In the genomic region with DNA sequence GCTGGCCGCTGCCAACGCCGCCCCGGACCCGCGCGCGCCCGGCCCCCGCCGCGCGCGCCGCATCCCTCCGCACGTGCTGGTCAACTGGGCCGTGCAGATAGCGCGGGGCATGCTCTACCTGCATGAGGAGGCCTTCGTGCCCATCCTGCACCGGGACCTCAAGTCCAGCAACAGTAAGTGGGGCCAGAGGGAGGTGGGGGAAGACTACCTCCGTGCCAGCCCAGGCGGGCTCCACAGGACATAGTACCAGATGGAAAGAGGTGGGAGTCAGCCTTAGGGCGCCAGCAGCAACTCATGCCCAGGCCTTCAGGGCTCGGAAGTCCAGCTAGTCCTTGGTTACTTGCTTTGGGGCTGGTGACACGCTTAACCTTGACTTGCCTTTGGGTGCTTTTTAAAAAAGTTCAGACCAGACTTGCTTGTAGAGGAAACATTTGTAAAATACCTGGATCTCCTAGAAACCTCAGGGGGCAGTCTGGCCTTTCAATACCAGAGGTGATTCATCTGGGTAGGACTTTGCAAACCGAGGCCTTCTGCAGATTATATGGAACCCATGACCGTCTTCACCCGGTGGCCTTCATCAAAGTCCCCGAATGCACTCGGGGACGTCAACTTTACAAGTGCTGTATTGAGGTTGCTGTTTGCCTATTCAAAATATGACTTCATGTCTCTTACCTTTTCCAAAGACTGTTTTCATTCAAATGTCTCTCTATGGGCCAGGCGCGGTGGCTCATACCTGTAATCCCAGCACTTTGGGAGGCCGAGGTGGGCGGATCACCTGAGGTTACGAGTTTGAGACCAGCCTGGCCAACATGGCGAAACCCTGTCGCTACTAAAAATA, we compare ENCODE assay signal across 8 cellular contexts. TPM values are rescaled to one million over a fixed set of nuclear protein-coding genes. Genes with fewer than 3 reads are reported as not detected.
DNase-seq lines count a peak whose midpoint lies in the region; ATAC-seq, FAIRE-seq and TF ChIP-seq lines count a peak whose summit lies in the region.

No MANE protein-coding gene starts in this region.

- H4K20me1 ChIP-seq in H1 (replicated peaks in 1 of 2; ENCODE audit: control insufficient read depth in 1 of 2, insufficient read depth in 2 of 2, low read length in 2 of 2) (peaks cover 7 to 9% of the 10 kb centered on the region in 2 experiments), neural progenitor cell (ENCODE audit: low read depth) (peaks cover 16% of the 10 kb centered on the region)

- H3K4me2 ChIP-seq in H1 (ENCODE audit: insufficient read depth in 1 of 2, low read depth in 2 of 2, low read length in 2 of 2) = peak overlapping the region; percentile 95 to 98
- peak overlapping the region; percentile 96 for H3K4me2 ChIP-seq in neural progenitor cell

- H3K27me3 ChIP-seq in Panc1 (ENCODE audit: control insufficient read depth, insufficient read depth, low read length) (peaks cover 5% of the 10 kb centered on the region), H1 (replicated peaks in 1 of 4; ENCODE audit: control insufficient read depth in 3 of 4, extremely low read depth in 1 of 4, insufficient read depth in 3 of 4, low read length in 3 of 4) (peaks cover 0 to 12% (median 7%) of the 10 kb centered on the region in 4 experiments; a peak in 5 of 7 replicates), neural progenitor cell (peaks cover 57% of the 10 kb centered on the region)

- CTCF ChIA-PET in Panc1 (lab: Charles Lee) = no interaction called here
- CTCF ChIA-PET in H1 (lab: Charles Lee; ENCODE audit: partially characterized antibody) = interaction anchor here (0.8 to 1.1 kb wide), 3 partner anchors 8 to 36 kb away, joined by 3 to 6 read pairs (median 3); no protein-coding TSS in a partner anchor

- peak; percentile 22 for DNase-seq in NCI-H2171 treated with DMSO at 0.1 percent for 48 hours (lab: John Stamatoyannopoulos, UW)
- no peak for DNase-seq in NCI-H2171 (lab: John Stamatoyannopoulos, UW)
- DNase-seq in Panc1 (ENCODE audit: low read depth, low spot score) = no peak
- no peak for DNase-seq in H1 (ENCODE audit: low read depth in 1 of 2, low spot score in 2 of 2)
- DNase-seq in neural progenitor cell (ENCODE audit: low spot score) = no peak
- no peak for DNase-seq in SKM-1 (lab: John Stamatoyannopoulos, UW; ENCODE audit: unreplicated experiment)
- DNase-seq in stimulated activated CD4-positive, alpha-beta T cell treated with anti-CD3 and anti-CD28 coated beads, Interleukin-2, amount 100 ng/mL, for 24 hours = no peak

- peak overlapping the region; percentile 83 for H3K4me3 Mint-ChIP-seq in neural progenitor cell

- FAIRE-seq in H1 (lab: Jason Lieb, UNC) = peak; percentile 32

- H3K4me1 Mint-ChIP-seq in neural progenitor cell = peaks cover 8% of the 10 kb centered on the region

- BruUV-seq in Panc1 (replicated peaks; lab: Mats Ljungman, UMichigan) = no TSS peak

- H3K9ac ChIP-seq in H1 (replicated peaks in 1 of 4; ENCODE audit: extremely low read depth in 1 of 4, low read depth in 3 of 4, low read length in 3 of 4) (peak overlapping the region; percentile 63 to 85 (median 76)), neural progenitor cell (no peak overlapping the region)

- H3K79me2 ChIP-seq in H1 (ENCODE audit: control insufficient read depth in 1 of 2, insufficient read depth in 2 of 2, low read length in 2 of 2) (peaks cover 0 to 46% of the 10 kb centered on the region in 2 experiments; a peak in 2 of 4 replicates), neural progenitor cell (ENCODE audit: low read depth) (no peaks in the 10 kb centered on the region)

- 0 out of 2 replicates have a peak overlapping the region, but pooled peaks have one; percentile 16 for H2BK5ac ChIP-seq in H1 (ENCODE audit: low read depth, low read length)

- H3K27ac Mint-ChIP-seq in neural progenitor cell = no peak overlapping the region

- H3K14ac ChIP-seq in H1 (ENCODE audit: insufficient read length) = no peak overlapping the region

- POLR2A ChIA-PET in Panc1 (lab: Charles Lee) = no interaction called here
- POLR2A ChIA-PET in H1 (lab: Charles Lee; ENCODE audit: partially characterized antibody) = interaction anchor here (0.6 to 1.3 kb wide), 6 partner anchors 10 to 148 kb away, joined by 3 to 6 read pairs (median 3); a partner anchor contains a TSS

- no peak overlapping the region for H4K91ac ChIP-seq in H1 (replicated peaks; ENCODE audit: insufficient read length, low read length)

- H3K27me3 Mint-ChIP-seq in neural progenitor cell (ENCODE audit: insufficient read depth, low read depth) = peaks cover 25% of the 10 kb centered on the region

- H3K4me1 ChIP-seq in Panc1 (ENCODE audit: control insufficient read depth, insufficient read depth, low read length) (peaks cover 3% of the 10 kb centered on the region), H1 (replicated peaks in 1 of 4; ENCODE audit: control insufficient read depth in 3 of 4, insufficient read depth in 4 of 4, low read length in 3 of 4) (peaks cover 5 to 16% (median 6%) of the 10 kb centered on the region in 4 experiments; a peak in 6 of 7 replicates), neural progenitor cell (peaks cover 8% of the 10 kb centered on the region)

- 0 out of 2 replicates have a peak overlapping the region, but pooled peaks have one; percentile 42 for H2AFZ ChIP-seq in H1 (ENCODE audit: low read length)
- H2AFZ ChIP-seq in neural progenitor cell (replicated peaks) = peak overlapping the region; percentile 94

- TF ChIP-seq POLR2A in H1 (IDR thresholded peaks at IDR 0.05; ENCODE audit: control extremely low read depth in 1 of 2, low read depth in 2 of 2, low read length in 2 of 2) = peak in 1 of 2 experiments; percentile 37; a peak in 2 of 3 replicates

- no peak for TF ChIP-seq CTCF in Panc1 (IDR thresholded peaks at IDR 0.05)
- TF ChIP-seq CTCF in H1 (IDR thresholded peaks at IDR 0.05; ENCODE audit: control extremely low read depth in 1 of 3, insufficient read depth in 1 of 3, low read depth in 1 of 3, low read length in 3 of 3) = no peak
- no peak for TF ChIP-seq CTCF in neural progenitor cell (IDR thresholded peaks at IDR 0.05)

- peaks cover 22% of the 10 kb centered on the region for H3F3A ChIP-seq in neural progenitor cell (ENCODE audit: low read depth)

- H3K4me3 ChIP-seq in Panc1 (ENCODE audit: low read depth in 2 of 2, low read length in 2 of 2) = peak overlapping the region; percentile 48 to 55
- H3K4me3 ChIP-seq in H1 (ENCODE audit: extremely low read depth in 1 of 4, insufficient read depth in 2 of 4, low read depth in 3 of 4, low read length in 4 of 4) = peak overlapping the region; percentile 62 to 69 (median 66)
- H3K4me3 ChIP-seq in neural progenitor cell = peak overlapping the region; percentile 77

- H3K4ac ChIP-seq in H1 (replicated peaks; ENCODE audit: insufficient read length, low read depth, low read length) = no peak overlapping the region

- H4K8ac ChIP-seq in H1 (ENCODE audit: extremely low read depth, insufficient read depth, low read length) = no peak overlapping the region

- TF ChIP-seq RAD21 in H1 (IDR thresholded peaks at IDR 0.05 in 1 of 2, conservative IDR thresholded peaks at IDR 0.05 in 1 of 2; ENCODE audit: low read depth in 2 of 2, low read length in 2 of 2) = no peak

- TF ChIP-seq EP300 in H1 (IDR thresholded peaks at IDR 0.05; ENCODE audit: borderline replicate concordance in 1 of 2, low read depth in 2 of 2, low read length in 2 of 2) = no peak

- H2AK5ac ChIP-seq in H1 (ENCODE audit: low read depth, low read length) = no peak overlapping the region

- H3K9me3 ChIP-seq in Panc1 (ENCODE audit: control insufficient read depth, insufficient read depth, low read depth, low read length) (no peaks in the 10 kb centered on the region), H1 (ENCODE audit: insufficient read depth in 2 of 2, low read depth in 1 of 2, low read length in 1 of 2) (no peaks in the 10 kb centered on the region), neural progenitor cell (ENCODE audit: low read depth) (no peaks in the 10 kb centered on the region)

- no peak overlapping the region for H2BK12ac ChIP-seq in H1 (ENCODE audit: low read depth, low read length)

- H3K36me3 ChIP-seq in Panc1 (ENCODE audit: control insufficient read depth, insufficient read depth, low read length) (peaks cover 4% of the 10 kb centered on the region; the same call in 1 of the 2 replicates), H1 (ENCODE audit: control insufficient read depth in 2 of 4, insufficient read depth in 4 of 4, low read length in 3 of 4) (no peaks in the 10 kb centered on the region), neural progenitor cell (no peaks in the 10 kb centered on the region)

- H3K27ac ChIP-seq in Panc1 (ENCODE audit: low read length) (no peak overlapping the region), H1 (ENCODE audit: low read depth, low read length) (no peak overlapping the region), neural progenitor cell (no peak overlapping the region)

- no peak overlapping the region for H2BK20ac ChIP-seq in H1 (ENCODE audit: low read length)

- no peaks in the 10 kb centered on the region for H3K36me3 Mint-ChIP-seq in neural progenitor cell

- H3K23ac ChIP-seq in H1 (ENCODE audit: insufficient read length) = no peak overlapping the region

- peaks cover 4% of the 10 kb centered on the region for H3K9me3 Mint-ChIP-seq in neural progenitor cell

- no peak; the same call in none of the 2 replicates for ATAC-seq in Panc1
- no peak for ATAC-seq in HG02571 (IDR thresholded peaks at IDR 0.05; ENCODE audit: unreplicated experiment)

- intact Hi-C loops in Panc1 (cut with micrococcal nuclease; ENCODE audit: unreplicated experiment) = no loop called here

- no peak overlapping the region for H2BK15ac ChIP-seq in H1 (ENCODE audit: low read length)

- no peak overlapping the region for H2BK120ac ChIP-seq in H1 (replicated peaks; ENCODE audit: low read depth, low read length)

- peaks cover 8% of the 10 kb centered on the region; the same call in 1 of the 2 replicates for H3K79me1 ChIP-seq in H1 (ENCODE audit: low read depth, low read length)

- peaks cover 15% of the 10 kb centered on the region for H3K23me2 ChIP-seq in H1 (ENCODE audit: low read depth, low read length)

- in situ Hi-C loops in Panc1 (cut with HindIII; ENCODE audit: low pct_unique_long_range_greater_than_20kb, low sequenced_read_pairs) = no loop called here

- peak overlapping the region; percentile 63 for H3K56ac ChIP-seq in H1 (replicated peaks; ENCODE audit: insufficient read length, low read depth, low read length)

- peak overlapping the region; percentile 85 for H3K18ac ChIP-seq in H1 (ENCODE audit: extremely low read depth, low read length)

- WGBS in H1 (ENCODE audit: extremely low coverage in 1 of 2, insufficient coverage in 1 of 2, insufficient read length in 1 of 2, insufficient replicate concordance in 2 of 2, low coverage in 1 of 2, low lambda C conversion rate in 2 of 2, missing lambda C conversion rate in 1 of 2), 2 experiments = 29% methylated on average over 36 of the region's 40 CpGs; no CpG with 5 or more reads in 1 of the 2 experiments

- H4K5ac ChIP-seq in H1 (ENCODE audit: insufficient read length, low read depth, low read length) = no peak overlapping the region

RNA-seq across cellular contexts. Expression of a gene that starts 1.4 kb away (rescaled TPM):
- total RNA-seq in Panc1 (2021; ENCODE audit: unreplicated experiment) (3.1 TPM), neural progenitor cell (ENCODE audit: low replicate concordance) (4.2 and 5.4 TPM in 2 replicates)
- 0.82 TPM for polyA plus RNA-seq in Panc1 (2012; ENCODE audit: insufficient read length)
- 21.3 and 21.8 TPM in 2 replicates for total RNA-seq in H1 (2021; fragmentation: NEBNext Ultra II Directional; extraction: Animal tissue kit (Norgen Biotek cat#: 25700))
- polyA plus RNA-seq in H1 (2011; rRNA removed) = 15.9 and 21.2 TPM in 2 replicates
- polyA plus RNA-seq in H1 (2011; cell fraction: cytosol; rRNA removed) = 17.9 TPM
- polyA plus RNA-seq in H1 (2011; cell fraction: nucleus; rRNA removed) = 22.2 TPM
- 7.9 to 12.9 TPM (median 10.6 TPM) in 4 replicates for polyA plus RNA-seq in H1 (2012, experiment 1 of 2)
- 1.2 TPM for polyA plus RNA-seq in H1 (2012, experiment 2 of 2)
- 14.3 TPM for polyA plus RNA-seq in H1 (2013, experiment 1 of 2)
- 14.5 TPM for polyA plus RNA-seq in H1 (2013, experiment 2 of 2)
- 35.7 and 37.4 TPM in 2 replicates for polyA minus RNA-seq in H1 (2011; rRNA and poly(A)+ RNA removed)
- polyA minus RNA-seq in H1 (2011; cell fraction: cytosol; rRNA and poly(A)+ RNA removed) = 16.2 TPM
- polyA minus RNA-seq in H1 (2011; cell fraction: nucleus; rRNA and poly(A)+ RNA removed) = 25.9 TPM

RNA-seq across cellular contexts. Expression of a gene that starts 33.4 kb away (rescaled TPM):
- total RNA-seq in Panc1 (2021; ENCODE audit: unreplicated experiment) (2.6 TPM), neural progenitor cell (ENCODE audit: low replicate concordance) (26.2 and 30.8 TPM in 2 replicates)
- 0.65 TPM for polyA plus RNA-seq in Panc1 (2012; ENCODE audit: insufficient read length)
- 44.1 and 46.1 TPM in 2 replicates for total RNA-seq in H1 (2021; fragmentation: NEBNext Ultra II Directional; extraction: Animal tissue kit (Norgen Biotek cat#: 25700))
- 51.2 and 57.6 TPM in 2 replicates for polyA plus RNA-seq in H1 (2011; rRNA removed)
- 42.6 TPM for polyA plus RNA-seq in H1 (2011; cell fraction: cytosol; rRNA removed)
- 152 TPM for polyA plus RNA-seq in H1 (2011; cell fraction: nucleus; rRNA removed)
- polyA plus RNA-seq in H1 (2012, experiment 1 of 2) = 32.6 to 41.9 TPM (median 40.0 TPM) in 4 replicates
- 12.5 TPM for polyA plus RNA-seq in H1 (2012, experiment 2 of 2)
- polyA plus RNA-seq in H1 (2013, experiment 1 of 2) = 47.6 TPM
- 44.7 TPM for polyA plus RNA-seq in H1 (2013, experiment 2 of 2)
- polyA minus RNA-seq in H1 (2011; rRNA and poly(A)+ RNA removed) = 243 and 250 TPM in 2 replicates
- 71.0 TPM for polyA minus RNA-seq in H1 (2011; cell fraction: cytosol; rRNA and poly(A)+ RNA removed)
- polyA minus RNA-seq in H1 (2011; cell fraction: nucleus; rRNA and poly(A)+ RNA removed) = 298 TPM
